1 cellular context compared by ENCODE assay signal in genomic region chr4:2241003-2241402, GRCh38.
TF ChIP-seq lines count a peak whose summit lies in the region.

No MANE protein-coding gene starts in this region.

TF ChIP-seq in SK-N-SH, 30 proteins besides CTCF, POLR2A, EP300 and RAD21 (continued from another document):
- TF ChIP-seq ZBTB33 (IDR thresholded peaks at IDR 0.05; ENCODE audit: borderline replicate concordance, low read depth) (no peak), EZH2phosphoT487 (IDR thresholded peaks at IDR 0.05; ENCODE audit: borderline replicate concordance, low read depth) (no peak)
